ENCODE assay signal across 26 cellular contexts in genomic region chr12:96912261-96912660, GRCh38.
"Had no signal": no experiment of that assay in that cellular context is flagged by ENCODE, and none has a peak within 500 bp of the region (broad histone marks: within the 10 kb centered on the region; RNA-seq: fewer than 3 reads in every experiment).

No MANE protein-coding gene starts in this region.

- H3K4me3 ChIP-seq: ascending aorta, heart left ventricle, left lung, lung, ovary, spleen, tibial nerve had no signal

- H3K4me3 Mint-ChIP-seq: activated CD4-positive, alpha-beta memory T cell treated with anti-CD3 and anti-CD28 coated beads, Interleukin-2, amount 10 ng/mL, durations not matched to agents 7 days and 5 days; activated CD4-positive, alpha-beta T cell treated with anti-CD3 and anti-CD28 coated beads, Interleukin-2, amount 10 ng/mL, durations not matched to agents 7 days and 5 days; activated naive CD4-positive, alpha-beta T cell treated with anti-CD3 and anti-CD28 coated beads, Interleukin-2, amount 10 ng/mL, durations not matched to agents 7 days and 5 days; T-helper 17 cell had no signal

- H3K36me3 ChIP-seq: ascending aorta, heart left ventricle, left lung, neutrophil, ovary had no signal

- H3K27ac ChIP-seq: ascending aorta, heart left ventricle, neutrophil, ovary, spleen, tibial nerve had no signal

- H3K9me3 ChIP-seq: ascending aorta, heart left ventricle, left lung, neutrophil, ovary, spleen, tibial nerve had no signal

- H3K27me3 ChIP-seq: ascending aorta, heart left ventricle, left lung, neutrophil, ovary, spleen, tibial nerve had no signal

- ATAC-seq: esophagus mucosa, left lung, T-helper 17 cell had no signal

- H3K27me3 Mint-ChIP-seq: activated CD4-positive, alpha-beta memory T cell treated with anti-CD3 and anti-CD28 coated beads, Interleukin-2, amount 10 ng/mL, durations not matched to agents 7 days and 5 days; activated CD4-positive, alpha-beta T cell treated with anti-CD3 and anti-CD28 coated beads, Interleukin-2, amount 10 ng/mL, durations not matched to agents 7 days and 5 days; activated naive CD4-positive, alpha-beta T cell treated with anti-CD3 and anti-CD28 coated beads, Interleukin-2, amount 10 ng/mL, durations not matched to agents 7 days and 5 days; activated naive CD8-positive, alpha-beta T cell treated with anti-CD3 and anti-CD28 coated beads, Interleukin-2, amount 10 ng/mL, durations not matched to agents 7 days and 5 days; activated T-cell treated with anti-CD3 and anti-CD28 coated beads, Interleukin-2, amount 50 U/mL, for 24 hours; progenitor cell of endocrine pancreas; T-helper 17 cell had no signal

- H3K27ac Mint-ChIP-seq: activated CD4-positive, alpha-beta memory T cell treated with anti-CD3 and anti-CD28 coated beads, Interleukin-2, amount 10 ng/mL, durations not matched to agents 7 days and 5 days; activated CD4-positive, alpha-beta T cell treated with anti-CD3 and anti-CD28 coated beads, Interleukin-2, amount 10 ng/mL, durations not matched to agents 7 days and 5 days; activated naive CD4-positive, alpha-beta T cell treated with anti-CD3 and anti-CD28 coated beads, Interleukin-2, amount 10 ng/mL, durations not matched to agents 7 days and 5 days; activated T-cell treated with anti-CD3 and anti-CD28 coated beads, Interleukin-2, amount 50 U/mL, for 24 hours; progenitor cell of endocrine pancreas had no signal

- H3K9me3 Mint-ChIP-seq: activated naive CD4-positive, alpha-beta T cell treated with anti-CD3 and anti-CD28 coated beads, Interleukin-2, amount 10 ng/mL, durations not matched to agents 7 days and 5 days had no signal

- DNase-seq: activated CD4-positive, alpha-beta memory T cell treated with anti-CD3 and anti-CD28 coated beads, Interleukin-2, amount 10 ng/mL, durations not matched to agents 7 days and 5 days; activated CD4-positive, alpha-beta T cell treated with anti-CD3 and anti-CD28 coated beads for 1 hour; activated CD4-positive, alpha-beta T cell treated with anti-CD3 and anti-CD28 coated beads, Interleukin-2, amount 10 ng/mL, durations not matched to agents 7 days and 5 days; activated CD8-positive, alpha-beta memory T cell treated with anti-CD3 and anti-CD28 coated beads, Interleukin-2, amount 50 U/mL, for 48 hours; activated gamma-delta T cell; activated naive CD4-positive, alpha-beta T cell treated with anti-CD3 and anti-CD28 coated beads, Interleukin-2, amount 10 ng/mL, durations not matched to agents 7 days and 5 days; activated naive CD8-positive, alpha-beta T cell treated with anti-CD3 and anti-CD28 coated beads, Interleukin-2, amount 10 ng/mL, durations not matched to agents 7 days and 5 days; activated T-cell treated with anti-CD3 and anti-CD28 coated beads, Interleukin-2, amount 50 U/mL, for 24 hours; caudate nucleus; foreskin fibroblast; heart left ventricle; left lung; mesendoderm; nephron progenitor cell; ovary; spleen; stimulated activated CD4-positive, alpha-beta T cell treated with anti-CD3 and anti-CD28 coated beads, Interleukin-2, amount 100 ng/mL, for 48 hours; stimulated activated naive CD4-positive, alpha-beta T cell treated with Interleukin-2 at 50 U/mL for 16 hours; T-helper 17 cell; T1000 had no signal
